Comparison of ENCODE assay signal across 21 cellular contexts in the genomic region with DNA sequence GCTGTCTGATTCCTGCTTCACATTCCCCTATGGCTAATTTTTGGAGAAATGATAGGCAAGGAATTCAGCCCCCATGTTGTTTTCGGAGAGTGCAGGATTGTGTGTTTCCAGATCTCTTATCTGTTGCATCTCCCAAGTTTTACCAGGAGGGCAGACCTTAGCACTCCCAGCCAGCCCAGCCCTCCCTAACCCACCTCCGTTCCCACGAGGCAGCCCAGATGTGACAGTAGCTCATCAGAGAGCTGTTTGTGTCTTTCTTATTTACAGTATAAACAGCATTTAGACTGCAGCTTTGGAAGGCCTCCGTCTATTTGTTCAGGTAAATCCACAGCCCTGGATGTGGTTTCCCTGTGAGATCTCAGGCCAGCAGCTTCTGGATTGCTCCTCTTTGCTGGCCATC.
"Had no signal": no experiment of that assay in that cellular context is flagged by ENCODE, and none has a peak within 500 bp of the region (broad histone marks: within the 10 kb centered on the region; RNA-seq: fewer than 3 reads in every experiment).

No MANE protein-coding gene starts in this region.

- H3K27me3 ChIP-seq: neutrophil had no signal

- H3K36me3 ChIP-seq: neutrophil, stomach, tibial artery had no signal

- ATAC-seq: left lobe of liver; natural killer cell treated with Interleukin-12 subunit alpha and Interleukin-12 subunit beta and Interleukin-15 and Interleukin-18, amount 100 ng/mL, for 72 hours; sciatic nerve; stimulated activated effector memory CD8-positive, alpha-beta T cell treated with anti-CD3 and anti-CD28 coated beads, Interleukin-12 subunit alpha, Interleukin-12 subunit beta, amount 100 ng/mL, for 72 hours had no signal

- H3K27ac Mint-ChIP-seq: memory B cell; natural killer cell treated with Interleukin-12 subunit alpha and Interleukin-12 subunit beta and Interleukin-15 and Interleukin-18, amount 100 ng/mL, for 72 hours; progenitor cell of endocrine pancreas; stimulated activated effector memory CD8-positive, alpha-beta T cell treated with anti-CD3 and anti-CD28 coated beads, Interleukin-12 subunit alpha, Interleukin-12 subunit beta, amount 100 ng/mL, for 72 hours; type B pancreatic cell had no signal

- H3K27ac ChIP-seq: dorsolateral prefrontal cortex, neutrophil, parathyroid adenoma, stomach, tibial artery had no signal

- H3K36me3 Mint-ChIP-seq: memory B cell; natural killer cell treated with Interleukin-12 subunit alpha and Interleukin-12 subunit beta and Interleukin-15 and Interleukin-18, amount 100 ng/mL, for 72 hours; stimulated activated effector memory CD8-positive, alpha-beta T cell treated with anti-CD3 and anti-CD28 coated beads, Interleukin-12 subunit alpha, Interleukin-12 subunit beta, amount 100 ng/mL, for 72 hours; type B pancreatic cell had no signal

- DNase-seq: dorsolateral prefrontal cortex; effector CD4-positive, alpha-beta T cell; head of caudate nucleus; kidney; stimulated activated CD4-positive, alpha-beta T cell treated with anti-CD3 and anti-CD28 coated beads, Interleukin-2, amount 100 ng/mL, for 24 hours; stimulated activated CD4-positive, alpha-beta T cell treated with anti-CD3 and anti-CD28 coated beads, Interleukin-4, amount 100 ng/mL, for 24 hours; stimulated activated naive CD4-positive, alpha-beta T cell treated with Interleukin-2 at 50 U/mL for 16 hours; stomach; tibial artery had no signal

- H3K9me3 Mint-ChIP-seq: memory B cell; natural killer cell treated with Interleukin-12 subunit alpha and Interleukin-12 subunit beta and Interleukin-15 and Interleukin-18, amount 100 ng/mL, for 72 hours; neural crest cell; stimulated activated effector memory CD8-positive, alpha-beta T cell treated with anti-CD3 and anti-CD28 coated beads, Interleukin-12 subunit alpha, Interleukin-12 subunit beta, amount 100 ng/mL, for 72 hours had no signal

- H3K4me3 Mint-ChIP-seq: memory B cell; natural killer cell treated with Interleukin-12 subunit alpha and Interleukin-12 subunit beta and Interleukin-15 and Interleukin-18, amount 100 ng/mL, for 72 hours; neural crest cell; stimulated activated effector memory CD8-positive, alpha-beta T cell treated with anti-CD3 and anti-CD28 coated beads, Interleukin-12 subunit alpha, Interleukin-12 subunit beta, amount 100 ng/mL, for 72 hours; type B pancreatic cell had no signal

- H3K27me3 Mint-ChIP-seq: type B pancreatic cell had no signal

- H3K4me1 ChIP-seq: parathyroid adenoma, stomach, tibial artery had no signal

- H3K4me3 ChIP-seq: dorsolateral prefrontal cortex, lung, smooth muscle cell, stomach, tibial artery had no signal

- H3K9me3 ChIP-seq: neutrophil, stomach, tibial artery had no signal
